Comparison of ENCODE assay signal across 11 cellular contexts in genomic region chr14:22334275-22334577, GRCh38.
DNase-seq lines count a peak whose midpoint lies in the region; TF ChIP-seq lines count a peak whose summit lies in the region.
"Had no signal": no experiment of that assay in that cellular context is flagged by ENCODE, and none has a peak within 500 bp of the region (broad histone marks: within the 10 kb centered on the region; RNA-seq: fewer than 3 reads in every experiment).

No MANE protein-coding gene starts in this region.

- no peak overlapping the region for H3K4me3 ChIP-seq in HUES48 (ENCODE audit: low read depth, low read length)
- no peak overlapping the region for H3K4me3 ChIP-seq in adrenal gland
- no peak overlapping the region for H3K4me3 ChIP-seq in endodermal cell (ENCODE audit: low read length)
- H3K4me3 ChIP-seq: BLaER1 treated with 17β-estradiol and CSF1 and Interleukin-3, amounts not matched to agents 10 nM and 100 nM; HAP-1 had no signal

- H3K9ac ChIP-seq in HUES48 (ENCODE audit: low read depth, low read length), result no peak overlapping the region
- no peak overlapping the region for H3K9ac ChIP-seq in endodermal cell (ENCODE audit: extremely low read depth, low read length, poor library complexity, severe bottlenecking)
- H3K9ac ChIP-seq: BLaER1 treated with 17β-estradiol and CSF1 and Interleukin-3, amounts not matched to agents 10 nM and 100 nM had no signal

- H3K4me1 Mint-ChIP-seq in endodermal cell, result peaks cover 37% of the 10 kb centered on the region

- intact Hi-C loops in adrenal gland (cut with DNase I), result no loop called here

- no peaks in the 10 kb centered on the region for H3K27me3 ChIP-seq in HUES48 (ENCODE audit: control insufficient read depth, insufficient read depth, low read length)
- no peaks in the 10 kb centered on the region for H3K27me3 ChIP-seq in adrenal gland
- no peaks in the 10 kb centered on the region for H3K27me3 ChIP-seq in endodermal cell (ENCODE audit: control insufficient read depth, insufficient read depth, low read length, poor library complexity, severe bottlenecking)
- H3K27me3 ChIP-seq: BLaER1 treated with 17β-estradiol and CSF1 and Interleukin-3, amounts not matched to agents 10 nM and 100 nM had no signal

- DNase-seq in adrenal gland (no peak), endodermal cell (no peak), NAMALWA (ENCODE audit: low spot score) (no peak), NCI-H748 treated with DMSO at 0.1 percent for 48 hours (lab: John Stamatoyannopoulos, UW) (no peak)
- DNase-seq in activated CD4-positive, alpha-beta T cell treated with anti-CD3 and anti-CD28 coated beads, Interleukin-2, amount 50 U/mL, for 4 hours, result no peak
- DNase-seq: NCI-H1048, NCI-H1694 had no signal

- no peaks in the 10 kb centered on the region for H3K27me3 Mint-ChIP-seq in endodermal cell (ENCODE audit: insufficient read depth)

- H3K4me1 ChIP-seq in HUES48 (ENCODE audit: control insufficient read depth, insufficient read depth, low read length) (peaks cover 28% of the 10 kb centered on the region), adrenal gland (replicated peaks in 1 of 2) (peaks cover 0 to 16% of the 10 kb centered on the region in 2 donors), endodermal cell (ENCODE audit: control insufficient read depth, insufficient read depth, low read length) (peaks cover 5% of the 10 kb centered on the region)

- H3K9me3 ChIP-seq in HUES48 (ENCODE audit: control insufficient read depth, insufficient read depth, low read length), result peaks cover 15% of the 10 kb centered on the region
- peaks cover 0 to 4% (median 0%) of the 10 kb centered on the region in 3 donors for H3K9me3 ChIP-seq in adrenal gland (replicated peaks in 1 of 3)
- H3K9me3 ChIP-seq in endodermal cell (ENCODE audit: control insufficient read depth, low read length), result peaks cover 18% of the 10 kb centered on the region

- no peak for TF ChIP-seq CTCF in adrenal gland (IDR thresholded peaks at IDR 0.05)
- TF ChIP-seq CTCF in endodermal cell (conservative IDR thresholded peaks at IDR 0.05), result no peak

- H3K36me3 ChIP-seq in HUES48 (ENCODE audit: control insufficient read depth, insufficient read depth, low read length) (no peaks in the 10 kb centered on the region), adrenal gland (replicated peaks in 1 of 2) (no peaks in the 10 kb centered on the region), endodermal cell (ENCODE audit: control insufficient read depth, insufficient read depth, low read length) (no peaks in the 10 kb centered on the region)
- H3K36me3 ChIP-seq: BLaER1 treated with 17β-estradiol and CSF1 and Interleukin-3, amounts not matched to agents 10 nM and 100 nM; HAP-1 had no signal

- H3K9me3 Mint-ChIP-seq in endodermal cell, result peaks cover 17% of the 10 kb centered on the region

- peak overlapping the region; percentile 92 for H3K27ac Mint-ChIP-seq in endodermal cell

- H3K36me3 Mint-ChIP-seq in endodermal cell (ENCODE audit: low read depth), result peaks cover 5% of the 10 kb centered on the region

- 36 to 48% (median 39%) methylated on average over 4 of the region's 4 CpGs for WGBS in adrenal gland, 4 donors
- 43 to 60% methylated on average over 2 to 4 of the region's 4 CpGs for WGBS in endodermal cell (ENCODE audit: insufficient coverage in 1 of 2, insufficient read length in 1 of 2), 2 experiments

- TF ChIP-seq POLR2A in adrenal gland (IDR thresholded peaks at IDR 0.05), result no peak

- peak overlapping the region; percentile 97 for H3K27ac ChIP-seq in HUES48 (ENCODE audit: low read depth, low read length)
- peak overlapping the region in 3 of 5 donors; percentile 30 to 56 (median 46) for H3K27ac ChIP-seq in adrenal gland
- no peak overlapping the region for H3K27ac ChIP-seq in endodermal cell (ENCODE audit: low read depth, low read length)
- H3K27ac ChIP-seq in temporal lobe (ENCODE audit: low read depth, low read length), result peak overlapping the region; percentile 82
- H3K27ac ChIP-seq: BLaER1 treated with 17β-estradiol and CSF1 and Interleukin-3, amounts not matched to agents 10 nM and 100 nM had no signal

- peak overlapping the region; percentile 10 for H3K4me3 Mint-ChIP-seq in endodermal cell
